Comparison of ENCODE assay signal across 2 cellular contexts in the genomic region with DNA sequence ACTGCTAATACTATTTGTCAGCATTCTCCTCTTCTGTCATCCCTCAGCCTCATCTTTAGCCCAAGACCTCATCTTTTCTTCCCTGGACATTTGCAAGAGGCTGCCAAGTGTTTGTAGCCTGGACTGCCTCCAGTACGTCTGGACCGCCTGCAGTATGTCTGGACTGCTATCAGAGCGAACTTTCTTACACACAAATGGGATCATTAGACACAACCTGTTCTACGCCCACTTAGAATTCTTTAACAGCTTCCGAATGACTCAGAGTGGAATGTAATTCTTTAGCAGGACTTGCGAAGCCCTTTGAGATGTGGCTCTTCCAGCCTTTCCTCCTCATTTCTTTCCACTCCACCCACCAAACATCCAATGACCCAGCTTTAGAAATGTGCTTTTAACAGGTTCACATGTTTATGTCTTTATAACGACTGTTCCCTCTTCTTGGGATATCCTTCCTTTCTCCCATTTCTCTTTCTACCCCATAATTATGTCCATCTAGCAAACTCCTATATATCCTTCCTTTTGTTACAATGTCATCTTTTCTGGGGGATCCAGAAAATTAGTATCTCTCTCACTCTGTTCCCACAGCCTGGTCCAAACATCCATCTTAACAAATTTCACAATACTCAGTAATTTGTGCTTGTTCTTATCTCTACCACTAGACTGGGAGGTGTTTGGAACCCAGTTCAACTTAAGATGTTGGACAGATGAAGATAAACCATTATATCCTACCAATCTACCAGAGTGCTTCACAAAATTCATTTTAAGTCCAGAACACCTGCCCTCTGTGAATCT.
TF ChIP-seq lines count a peak whose summit lies in the region.

No MANE protein-coding gene starts in this region.

TF ChIP-seq in SK-N-SH treated with all-trans-retinoic acid at 6 μM for 48 hours, 23 proteins besides CTCF, POLR2A, EP300 and RAD21 (continued from another document):
- TF ChIP-seq, protein P1, sequence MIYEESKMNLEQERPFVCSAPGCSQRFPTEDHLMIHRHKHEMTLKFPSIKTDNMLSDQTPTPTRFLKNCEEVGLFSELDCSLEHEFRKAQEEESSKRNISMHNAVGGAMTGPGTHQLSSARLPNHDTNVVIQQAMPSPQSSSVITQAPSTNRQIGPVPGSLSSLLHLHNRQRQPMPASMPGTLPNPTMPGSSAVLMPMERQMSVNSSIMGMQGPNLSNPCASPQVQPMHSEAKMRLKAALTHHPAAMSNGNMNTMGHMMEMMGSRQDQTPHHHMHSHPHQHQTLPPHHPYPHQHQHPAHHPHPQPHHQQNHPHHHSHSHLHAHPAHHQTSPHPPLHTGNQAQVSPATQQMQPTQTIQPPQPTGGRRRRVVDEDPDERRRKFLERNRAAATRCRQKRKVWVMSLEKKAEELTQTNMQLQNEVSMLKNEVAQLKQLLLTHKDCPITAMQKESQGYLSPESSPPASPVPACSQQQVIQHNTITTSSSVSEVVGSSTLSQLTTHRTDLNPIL (CRISPR knock-in tag; IDR thresholded peaks at IDR 0.05; ENCODE audit: low read depth) = 0 out of 2 replicates have a peak, but pooled peaks have one; percentile 53
- TF ChIP-seq ZNF70 (CRISPR knock-in tag; IDR thresholded peaks at IDR 0.05) (no peak), ESRRG (CRISPR knock-in tag; IDR thresholded peaks at IDR 0.05) (no peak), ISL1 (CRISPR knock-in tag; IDR thresholded peaks at IDR 0.05) (peak; percentile 81), ZC3H10 (CRISPR knock-in tag; IDR thresholded peaks at IDR 0.05) (no peak), GLIS3 (CRISPR knock-in tag; IDR thresholded peaks at IDR 0.05) (no peak), ZFP3 (CRISPR knock-in tag; IDR thresholded peaks at IDR 0.05) (peak; percentile 90), BACH2 (CRISPR knock-in tag; IDR thresholded peaks at IDR 0.05; ENCODE audit: borderline replicate concordance) (no peak), TCF4 (CRISPR knock-in tag; IDR thresholded peaks at IDR 0.05; ENCODE audit: borderline replicate concordance) (peak; percentile 32; the same call in 1 of the 2 replicates), SNAI2 (CRISPR knock-in tag; IDR thresholded peaks at IDR 0.05) (0 out of 2 replicates have a peak, but pooled peaks have one; percentile 47), CSDC2 (CRISPR knock-in tag; IDR thresholded peaks at IDR 0.05) (no peak), ZFP30 (CRISPR knock-in tag; IDR thresholded peaks at IDR 0.05) (no peak)
- TF ChIP-seq, protein P2, sequence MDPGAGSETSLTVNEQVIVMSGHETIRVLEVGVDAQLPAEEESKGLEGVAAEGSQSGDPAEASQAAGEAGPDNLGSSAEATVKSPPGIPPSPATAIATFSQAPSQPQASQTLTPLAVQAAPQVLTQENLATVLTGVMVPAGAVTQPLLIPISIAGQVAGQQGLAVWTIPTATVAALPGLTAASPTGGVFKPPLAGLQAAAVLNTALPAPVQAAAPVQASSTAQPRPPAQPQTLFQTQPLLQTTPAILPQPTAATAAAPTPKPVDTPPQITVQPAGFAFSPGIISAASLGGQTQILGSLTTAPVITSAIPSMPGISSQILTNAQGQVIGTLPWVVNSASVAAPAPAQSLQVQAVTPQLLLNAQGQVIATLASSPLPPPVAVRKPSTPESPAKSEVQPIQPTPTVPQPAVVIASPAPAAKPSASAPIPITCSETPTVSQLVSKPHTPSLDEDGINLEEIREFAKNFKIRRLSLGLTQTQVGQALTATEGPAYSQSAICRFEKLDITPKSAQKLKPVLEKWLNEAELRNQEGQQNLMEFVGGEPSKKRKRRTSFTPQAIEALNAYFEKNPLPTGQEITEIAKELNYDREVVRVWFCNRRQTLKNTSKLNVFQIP (CRISPR knock-in tag; IDR thresholded peaks at IDR 0.05; ENCODE audit: borderline replicate concordance, low read depth) = no peak

TF ChIP-seq in HepG2, 621 proteins besides CTCF, POLR2A, EP300 and RAD21 (continued from another document):
- TF ChIP-seq, protein P3, sequence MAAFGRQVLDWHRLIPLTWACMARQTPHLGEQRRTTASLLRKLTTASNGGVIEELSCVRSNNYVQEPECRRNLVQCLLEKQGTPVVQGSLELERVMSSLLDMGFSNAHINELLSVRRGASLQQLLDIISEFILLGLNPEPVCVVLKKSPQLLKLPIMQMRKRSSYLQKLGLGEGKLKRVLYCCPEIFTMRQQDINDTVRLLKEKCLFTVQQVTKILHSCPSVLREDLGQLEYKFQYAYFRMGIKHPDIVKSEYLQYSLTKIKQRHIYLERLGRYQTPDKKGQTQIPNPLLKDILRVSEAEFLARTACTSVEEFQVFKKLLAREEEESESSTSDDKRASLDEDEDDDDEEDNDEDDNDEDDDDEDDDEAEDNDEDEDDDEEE (CRISPR knock-in tag; IDR thresholded peaks at IDR 0.05) = no peak
- TF ChIP-seq KDM6A (CRISPR knock-in tag; IDR thresholded peaks at IDR 0.05; ENCODE audit: low read depth) (no peak), ZNF282 (IDR thresholded peaks at IDR 0.05; ENCODE audit: partially characterized antibody) (no peak), ZFP36L1 (CRISPR knock-in tag; IDR thresholded peaks at IDR 0.05) (no peak), RFXAP (CRISPR knock-in tag; IDR thresholded peaks at IDR 0.05; ENCODE audit: borderline replicate concordance) (no peak), ESRRA (CRISPR knock-in tag; IDR thresholded peaks at IDR 0.05; ENCODE audit: low read depth) (no peak), ATAD3A (CRISPR knock-in tag; IDR thresholded peaks at IDR 0.05) (no peak), NFIC (IDR thresholded peaks at IDR 0.05; ENCODE audit: low read length) (no peak), ZNF468 (CRISPR knock-in tag; IDR thresholded peaks at IDR 0.05) (no peak), HCFC1 (IDR thresholded peaks at IDR 0.05; ENCODE audit: low read depth, low read length) (no peak)
- TF ChIP-seq, protein P4, sequence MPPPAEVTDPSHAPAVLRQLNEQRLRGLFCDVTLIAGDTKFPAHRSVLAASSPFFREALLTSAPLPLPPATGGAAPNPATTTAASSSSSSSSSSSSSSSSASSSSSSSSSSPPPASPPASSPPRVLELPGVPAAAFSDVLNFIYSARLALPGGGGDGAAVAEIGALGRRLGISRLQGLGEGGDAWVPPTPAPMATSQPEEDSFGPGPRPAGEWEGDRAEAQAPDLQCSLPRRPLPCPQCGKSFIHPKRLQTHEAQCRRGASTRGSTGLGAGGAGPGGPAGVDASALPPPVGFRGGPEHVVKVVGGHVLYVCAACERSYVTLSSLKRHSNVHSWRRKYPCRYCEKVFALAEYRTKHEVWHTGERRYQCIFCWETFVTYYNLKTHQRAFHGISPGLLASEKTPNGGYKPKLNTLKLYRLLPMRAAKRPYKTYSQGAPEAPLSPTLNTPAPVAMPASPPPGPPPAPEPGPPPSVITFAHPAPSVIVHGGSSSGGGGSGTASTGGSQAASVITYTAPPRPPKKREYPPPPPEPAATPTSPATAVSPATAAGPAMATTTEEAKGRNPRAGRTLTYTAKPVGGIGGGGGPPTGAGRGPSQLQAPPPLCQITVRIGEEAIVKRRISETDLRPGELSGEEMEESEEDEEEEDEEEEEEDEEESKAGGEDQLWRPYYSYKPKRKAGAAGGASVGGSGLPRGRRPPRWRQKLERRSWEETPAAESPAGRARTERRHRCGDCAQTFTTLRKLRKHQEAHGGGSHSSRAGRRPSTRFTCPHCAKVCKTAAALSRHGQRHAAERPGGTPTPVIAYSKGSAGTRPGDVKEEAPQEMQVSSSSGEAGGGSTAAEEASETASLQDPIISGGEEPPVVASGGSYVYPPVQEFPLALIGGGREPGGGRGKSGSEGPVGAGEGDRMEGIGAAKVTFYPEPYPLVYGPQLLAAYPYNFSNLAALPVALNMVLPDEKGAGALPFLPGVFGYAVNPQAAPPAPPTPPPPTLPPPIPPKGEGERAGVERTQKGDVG (CRISPR knock-in tag; IDR thresholded peaks at IDR 0.05; ENCODE audit: borderline replicate concordance) = no peak
- TF ChIP-seq, protein P5, sequence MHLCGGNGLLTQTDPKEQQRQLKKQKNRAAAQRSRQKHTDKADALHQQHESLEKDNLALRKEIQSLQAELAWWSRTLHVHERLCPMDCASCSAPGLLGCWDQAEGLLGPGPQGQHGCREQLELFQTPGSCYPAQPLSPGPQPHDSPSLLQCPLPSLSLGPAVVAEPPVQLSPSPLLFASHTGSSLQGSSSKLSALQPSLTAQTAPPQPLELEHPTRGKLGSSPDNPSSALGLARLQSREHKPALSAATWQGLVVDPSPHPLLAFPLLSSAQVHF (CRISPR knock-in tag; IDR thresholded peaks at IDR 0.05) = no peak
TF ChIP-seq in HepG2: peak in this region for 0.
